ENCODE assay signal across 8 cellular contexts in genomic region chr3:49554639-49555265, GRCh38. TPM values are rescaled to one million over a fixed set of nuclear protein-coding genes. Genes with fewer than 3 reads are reported as not detected.
DNase-seq lines count a peak whose midpoint lies in the region; ATAC-seq, FAIRE-seq and TF ChIP-seq lines count a peak whose summit lies in the region.

No MANE protein-coding gene starts in this region.

- POLR2A ChIA-PET in PC-9 (lab: Charles Lee; ENCODE audit: unreplicated experiment), result interaction anchor here (0.7 kb wide), 1 partner anchor 85 kb away, joined by 3 read pairs; no protein-coding TSS in a partner anchor

- peak; percentile 29 for DNase-seq in GM18507 (ENCODE audit: extremely low spot score, insufficient read length, low read depth)
- DNase-seq in PC-9, result no peak
- DNase-seq in iPS-NIHi7 (ENCODE audit: extremely low spot score), result peak; percentile 84
- peak; percentile 67 for DNase-seq in stimulated activated CD4-positive, alpha-beta T cell treated with anti-CD3 and anti-CD28 coated beads, Interleukin-12 subunit alpha, Interleukin-12 subunit beta, amount 100 ng/mL, for 4 hours
- no peak for DNase-seq in SIG-M5 treated with dmso at 0.1 percent for 504 hours (lab: John Stamatoyannopoulos, UW; ENCODE audit: unreplicated experiment)
- no peak for DNase-seq in NCI-H1417 treated with DMSO at 0.1 percent for 48 hours (lab: John Stamatoyannopoulos, UW)

- H3F3A ChIP-seq in PC-9 (ENCODE audit: insufficient read depth, low read depth), result no peaks in the 10 kb centered on the region

- H3K9me2 ChIP-seq in PC-9 (ENCODE audit: insufficient read depth), result no peaks in the 10 kb centered on the region

- peaks cover 3% of the 10 kb centered on the region; the same call in 1 of the 2 replicates for H3K4me1 ChIP-seq in PC-9 (replicated peaks; ENCODE audit: insufficient read depth)

- CTCF ChIA-PET in PC-9 (lab: Charles Lee), result interaction anchor here (0.6 kb wide), 2 partner anchors 140 to 248 kb away, joined by 3 to 23 read pairs; partner anchors contain the start of gene INKA1

- H3K4me3 ChIP-seq in PC-9, result peak overlapping the region; percentile 49; the same call in 1 of the 2 replicates

- H2AFZ ChIP-seq in PC-9, result no peak overlapping the region

- FAIRE-seq in GM18507 (lab: Jason Lieb, UNC), result no peak

- ATAC-seq in HG02610 (IDR thresholded peaks at IDR 0.05; ENCODE audit: unreplicated experiment), result peak; percentile 46

- no peak for TF ChIP-seq CTCF in PC-9 (conservative IDR thresholded peaks at IDR 0.05)

- peak overlapping the region; percentile 65 for H3K4me2 ChIP-seq in PC-9

- peaks cover 41% of the 10 kb centered on the region for H3K27me3 ChIP-seq in PC-9 (ENCODE audit: insufficient read depth, low read depth)

- no TSS peak for BruUV-seq in PC-9 (replicated peaks; lab: Mats Ljungman, UMichigan)

- H3K36me3 ChIP-seq in PC-9 (ENCODE audit: low read depth), result no peaks in the 10 kb centered on the region

- H4K20me1 ChIP-seq in PC-9 (ENCODE audit: insufficient read depth), result no peaks in the 10 kb centered on the region

- no peaks in the 10 kb centered on the region for H3K79me2 ChIP-seq in PC-9 (ENCODE audit: low read depth)

- intact Hi-C loops in PC-9 (cut with micrococcal nuclease; ENCODE audit: unreplicated experiment), result no loop called here

- H3K9me3 ChIP-seq in PC-9 (ENCODE audit: insufficient read depth, low read depth), result no peaks in the 10 kb centered on the region

- H3K27ac ChIP-seq in PC-9, result no peak overlapping the region
- peak overlapping the region; percentile 38 for H3K27ac ChIP-seq in angular gyrus (ENCODE audit: low read depth, low read length)

RNA-seq across cellular contexts. Expression of gene BSN, which starts 0.5 kb away (rescaled TPM):
- total RNA-seq in PC-9 (2021), result 0.23 and 0.28 TPM in 2 replicates

Comparison
In these comparisons a context has a peak if more than half of its experiments do, and no peak if none do; other contexts are left out.
1. DNase-seq: peak in GM18507 (single experiment), iPS-NIHi7 (single experiment) and stimulated activated CD4-positive, alpha-beta T cell treated with anti-CD3 and anti-CD28 coated beads, Interleukin-12 subunit alpha, Interleukin-12 subunit beta, amount 100 ng/mL, for 4 hours (single experiment); none in PC-9 (0 of 2), SIG-M5 treated with dmso at 0.1 percent for 504 hours (single experiment) and NCI-H1417 treated with DMSO at 0.1 percent for 48 hours (single experiment).